23 cellular contexts compared by ENCODE assay signal in the genomic region with DNA sequence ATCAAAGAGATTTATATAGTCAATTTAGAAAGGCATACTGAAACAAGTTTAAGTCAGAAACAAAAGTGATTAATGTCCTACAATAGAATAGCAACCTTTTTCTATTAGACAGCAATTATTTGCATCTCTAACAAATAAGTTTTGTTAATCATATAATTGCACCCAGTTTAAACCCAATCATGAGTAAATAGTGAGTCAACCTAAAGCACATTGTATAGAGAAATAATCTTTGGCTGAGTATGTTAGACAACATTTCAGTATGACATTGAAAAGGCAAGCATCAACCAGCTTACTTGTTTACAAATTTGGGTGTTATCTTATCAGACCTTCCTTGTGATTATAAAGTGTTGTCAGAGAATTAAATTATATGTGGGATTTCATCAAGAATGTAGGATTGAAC.
DNase-seq lines count a peak whose midpoint lies in the region; ATAC-seq, FAIRE-seq and TF ChIP-seq lines count a peak whose summit lies in the region.
"Had no signal": no experiment of that assay in that cellular context is flagged by ENCODE, and none has a peak within 500 bp of the region (broad histone marks: within the 10 kb centered on the region; RNA-seq: fewer than 3 reads in every experiment).

No MANE protein-coding gene starts in this region.

- no peak for TF ChIP-seq EP300 in A549 (IDR thresholded peaks at IDR 0.05)

- H3K4me2 ChIP-seq in A549 (no peak overlapping the region), PC-3 (ENCODE audit: low read length) (no peak overlapping the region)
- H3K4me2 ChIP-seq: BLaER1 treated with 17β-estradiol and CSF1 and Interleukin-3, amounts not matched to agents 10 nM and 100 nM; GM23338 had no signal

- ATAC-seq in A549 (no peak), PC-3 (no peak), esophagus mucosa (peak; percentile 51), left cardiac atrium (no peak), GM21360 (IDR thresholded peaks at IDR 0.05; ENCODE audit: unreplicated experiment) (no peak)
- ATAC-seq: GM23338 had no signal

- H3K79me2 ChIP-seq in PC-3 (ENCODE audit: low read length) = no peaks in the 10 kb centered on the region

- POLR2A ChIA-PET in A549 (lab: Yijun Ruan, JAX) (no interaction called here), PC-3 (lab: Charles Lee; ENCODE audit: unreplicated experiment) (no interaction called here)

- H3K9me3 ChIP-seq in A549 (no peaks in the 10 kb centered on the region), PC-3 (ENCODE audit: low read length) (no peaks in the 10 kb centered on the region)
- H3K9me3 ChIP-seq: BE2C; BLaER1 treated with 17β-estradiol and CSF1 and Interleukin-3, amounts not matched to agents 10 nM and 100 nM; HAP-1 had no signal

- peaks cover 24% of the 10 kb centered on the region; the same call in 2 of the 3 replicates for H3K4me1 ChIP-seq in A549
- H3K4me1 ChIP-seq in PC-3 (ENCODE audit: insufficient read depth, low read length) = peaks cover 2% of the 10 kb centered on the region
- H3K4me1 ChIP-seq: BE2C; BLaER1 treated with 17β-estradiol and CSF1 and Interleukin-3, amounts not matched to agents 10 nM and 100 nM; HAP-1 had no signal

- peak; percentile 28 for FAIRE-seq in A549 (lab: Jason Lieb, UNC)
- FAIRE-seq in bronchial epithelial cell (lab: Jason Lieb, UNC) = no peak
- FAIRE-seq in H54 (lab: Jason Lieb, UNC) = no peak
- FAIRE-seq: A204.1, G401.6, GM12892 had no signal

- CTCF ChIA-PET in A549 (lab: Yijun Ruan, JAX) = no interaction called here
- CTCF ChIA-PET in PC-3 (lab: Charles Lee) = no interaction called here

- H3K4me3 ChIP-seq in A549 (no peak overlapping the region), PC-3 (ENCODE audit: low read length) (no peak overlapping the region), bronchial epithelial cell (ENCODE audit: low read depth, low read length) (no peak overlapping the region)
- H3K4me3 ChIP-seq: BLaER1 treated with 17β-estradiol and CSF1 and Interleukin-3, amounts not matched to agents 10 nM and 100 nM; GM23338; HAP-1 had no signal

- DNase-seq in A549 (ENCODE audit: low read depth in 1 of 2, low spot score in 1 of 2) (no peak), PC-3 (peak; percentile 28), bronchial epithelial cell (ENCODE audit: low read depth) (peak; percentile 49), left cardiac atrium (no peak), NCI-H345 (lab: John Stamatoyannopoulos, UW) (no peak), H54 (ENCODE audit: insufficient read length, low spot score) (no peak)
- DNase-seq: ACHN; AML-193; BE2C; CD4-positive, alpha-beta T cell; CD8-positive, alpha-beta memory T cell; DMS 273 treated with DMSO at 0.1 percent for 48 hours; DMS79 treated with DMSO at 0.1 percent for 48 hours; HFFc6 had no signal

- no peaks in the 10 kb centered on the region for H3K27me3 ChIP-seq in PC-3 (ENCODE audit: low read length)
- no peaks in the 10 kb centered on the region for H3K27me3 ChIP-seq in bronchial epithelial cell (ENCODE audit: control insufficient read depth, insufficient read depth, low read length)
- H3K27me3 ChIP-seq: BE2C; BLaER1 treated with 17β-estradiol and CSF1 and Interleukin-3, amounts not matched to agents 10 nM and 100 nM had no signal

- intact Hi-C loops in PC-3 (cut with micrococcal nuclease) = no loop called here
- intact Hi-C loops in left cardiac atrium (cut with DNase I) = no loop called here

- H3K36me3 ChIP-seq in PC-3 (ENCODE audit: low read depth, low read length) (no peaks in the 10 kb centered on the region), bronchial epithelial cell (ENCODE audit: control insufficient read depth, insufficient read depth, low read length) (no peaks in the 10 kb centered on the region)
- H3K36me3 ChIP-seq: BE2C; BLaER1 treated with 17β-estradiol and CSF1 and Interleukin-3, amounts not matched to agents 10 nM and 100 nM; HAP-1 had no signal

- no peaks in the 10 kb centered on the region for H3F3A ChIP-seq in PC-3 (ENCODE audit: low read length, unreplicated experiment)

- TF ChIP-seq POLR2A in A549 (IDR thresholded peaks at IDR 0.05; ENCODE audit: low read length) (no peak), H54 (IDR thresholded peaks at IDR 0.05; ENCODE audit: low read depth, low read length) (no peak)

- 0 out of 2 replicates have a peak, but pooled peaks cover 3% of the 10 kb centered on the region for H3K9me2 ChIP-seq in PC-3 (replicated peaks; ENCODE audit: low read length)

- no peak for TF ChIP-seq CTCF in A549 (IDR thresholded peaks at IDR 0.05)
- no peak for TF ChIP-seq CTCF in PC-3 (conservative IDR thresholded peaks at IDR 0.05; ENCODE audit: low read depth, low read length)
- TF ChIP-seq CTCF in bronchial epithelial cell (IDR thresholded peaks at IDR 0.05; ENCODE audit: insufficient read depth, low read length, severe bottlenecking) = no peak

- no peaks in the 10 kb centered on the region for H4K20me1 ChIP-seq in PC-3 (ENCODE audit: low read length)
- H4K20me1 ChIP-seq: BLaER1 treated with 17β-estradiol and CSF1 and Interleukin-3, amounts not matched to agents 10 nM and 100 nM had no signal

- no peak for TF ChIP-seq RAD21 in A549 (conservative IDR thresholded peaks at IDR 0.05 in 1 of 2, IDR thresholded peaks at IDR 0.05 in 1 of 2)

- H3K9ac ChIP-seq in PC-3 (ENCODE audit: low read length) = no peak overlapping the region
- H3K9ac ChIP-seq: BLaER1 treated with 17β-estradiol and CSF1 and Interleukin-3, amounts not matched to agents 10 nM and 100 nM had no signal

- no peak overlapping the region for H2AFZ ChIP-seq in PC-3 (ENCODE audit: low read length)
- H2AFZ ChIP-seq: GM23338 had no signal

- BruUV-seq in PC-3 (replicated peaks; lab: Mats Ljungman, UMichigan) = no TSS peak

- H3K27ac ChIP-seq in A549 (no peak overlapping the region), PC-3 (ENCODE audit: low read length) (no peak overlapping the region)
- H3K27ac ChIP-seq: 22Rv1; BLaER1 treated with 17β-estradiol and CSF1 and Interleukin-3, amounts not matched to agents 10 nM and 100 nM had no signal

TF ChIP-seq in A549, 52 proteins besides CTCF, POLR2A, EP300 and RAD21:
- TF ChIP-seq ZC3H11A (IDR thresholded peaks at IDR 0.05) = no peak
- no peak for TF ChIP-seq HDAC2 (IDR thresholded peaks at IDR 0.05)
- no peak for TF ChIP-seq RARB (CRISPR knock-in tag; IDR thresholded peaks at IDR 0.05)
- no peak for TF ChIP-seq KDM5A (IDR thresholded peaks at IDR 0.05)
- no peak for TF ChIP-seq SMC3 (IDR thresholded peaks at IDR 0.05)
- TF ChIP-seq CBX2 (IDR thresholded peaks at IDR 0.05; ENCODE audit: borderline replicate concordance, low read depth) = no peak
- no peak for TF ChIP-seq HEYL (CRISPR knock-in tag; IDR thresholded peaks at IDR 0.05)
- TF ChIP-seq PHF8 (IDR thresholded peaks at IDR 0.05; ENCODE audit: borderline replicate concordance, low read depth) = no peak
- no peak for TF ChIP-seq ZFP36 (IDR thresholded peaks at IDR 0.05; ENCODE audit: borderline replicate concordance, partially characterized antibody)
- no peak for TF ChIP-seq RFX5 (IDR thresholded peaks at IDR 0.05)
- TF ChIP-seq RNF2 (IDR thresholded peaks at IDR 0.05; ENCODE audit: borderline replicate concordance, low read depth) = no peak
- TF ChIP-seq NPAS2 (CRISPR knock-in tag; IDR thresholded peaks at IDR 0.05; ENCODE audit: borderline replicate concordance) = no peak
- no peak for TF ChIP-seq JUNB (IDR thresholded peaks at IDR 0.05)
- TF ChIP-seq, protein P1, sequence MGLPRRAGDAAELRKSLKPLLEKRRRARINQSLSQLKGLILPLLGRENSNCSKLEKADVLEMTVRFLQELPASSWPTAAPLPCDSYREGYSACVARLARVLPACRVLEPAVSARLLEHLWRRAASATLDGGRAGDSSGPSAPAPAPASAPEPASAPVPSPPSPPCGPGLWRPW (IDR thresholded peaks at IDR 0.05) = no peak

Comparison
In these comparisons a context has a peak if more than half of its experiments do, and no peak if none do; other contexts are left out.
1. DNase-seq: peak in PC-3 (single experiment) and bronchial epithelial cell (single experiment); none in A549 (0 of 2), left cardiac atrium (single experiment), NCI-H345 (single experiment) and H54 (single experiment).